8 cellular contexts compared by ENCODE assay signal in the genomic region with DNA sequence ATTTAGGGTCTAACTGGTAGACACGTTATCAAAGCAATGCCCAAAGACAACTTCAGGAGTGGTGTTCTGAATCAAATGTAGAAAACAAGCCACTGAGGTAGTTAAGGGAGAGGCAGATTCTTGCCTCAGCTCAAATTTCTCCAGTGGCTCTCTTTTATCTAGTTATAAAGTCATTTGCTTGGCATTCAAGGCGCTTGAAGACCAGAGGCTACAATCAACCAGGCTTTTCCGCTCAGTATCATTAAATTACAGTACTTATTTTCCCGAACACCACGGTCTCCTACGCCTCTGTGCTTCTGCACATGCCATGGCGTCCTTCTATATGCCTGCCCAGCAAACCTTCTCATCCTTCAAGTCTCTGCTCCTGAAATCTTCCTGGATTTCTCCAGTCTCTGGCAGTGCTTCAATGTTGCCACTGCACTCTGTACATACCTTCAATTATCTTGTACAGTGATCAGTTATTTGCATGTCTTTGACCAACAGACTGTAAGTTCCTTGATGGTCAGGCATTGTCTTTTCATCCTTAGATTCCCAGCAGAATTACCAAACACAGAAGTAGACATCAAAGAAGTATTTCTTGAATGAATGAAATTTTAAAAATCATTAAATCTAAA. TPM values are rescaled to one million over a fixed set of nuclear protein-coding genes. Genes with fewer than 3 reads are reported as not detected.
A peak's percentile ranks its signal among the peaks of the same experiment; 100 is the strongest.
DNase-seq lines count a peak whose midpoint lies in the region; ATAC-seq, FAIRE-seq and TF ChIP-seq lines count a peak whose summit lies in the region.

No MANE protein-coding gene starts in this region.

- DNase-seq in DND-41 (no peak), NB4 (ENCODE audit: low read depth) (peak; percentile 10), endothelial cell of umbilical vein (ENCODE audit: low read depth, low spot score) (no peak), ovary (peak in 1 of 5 donors; percentile 20)
- no peak for DNase-seq in stimulated activated CD4-positive, alpha-beta T cell treated with anti-CD3 and anti-CD28 coated beads, Interleukin-2, amount 100 ng/mL, for 24 hours

- no peaks in the 10 kb centered on the region for H3K27me3 ChIP-seq in DND-41 (ENCODE audit: insufficient read depth, low read length, poor library complexity)
- no peaks in the 10 kb centered on the region for H3K27me3 ChIP-seq in endothelial cell of umbilical vein (ENCODE audit: control insufficient read depth in 2 of 2, insufficient read depth in 2 of 2, low read length in 2 of 2)
- H3K27me3 ChIP-seq in ovary, result no peaks in the 10 kb centered on the region

- TF ChIP-seq EP300 in ovary (IDR thresholded peaks at IDR 0.05), result no peak

- CTCF ChIA-PET in endothelial cell of umbilical vein (lab: Charles Lee), result no interaction called here

- TF ChIP-seq POLR2A in NB4 (IDR thresholded peaks at IDR 0.05; ENCODE audit: extremely low read depth, insufficient read length) (no peak), endothelial cell of umbilical vein (IDR thresholded peaks at IDR 0.05; ENCODE audit: low read depth, low read length) (no peak), ovary (IDR thresholded peaks at IDR 0.05) (no peak)

- H3K4me3 ChIP-seq in DND-41 (ENCODE audit: low read depth in 1 of 2, low read length in 2 of 2) (peak overlapping the region in 1 of 2 experiments; percentile 59; a peak in 3 of 4 replicates), NB4 (ENCODE audit: low read depth, low read length) (peak overlapping the region; percentile 68), endothelial cell of umbilical vein (replicated peaks in 1 of 3; ENCODE audit: insufficient read depth in 1 of 3, low read depth in 1 of 3, low read length in 3 of 3) (peak overlapping the region in 1 of 3 experiments; percentile 71), ovary (peak overlapping the region; percentile 71)

- no peaks in the 10 kb centered on the region for H3K9me1 ChIP-seq in endothelial cell of umbilical vein (replicated peaks; ENCODE audit: control insufficient read depth, extremely low read depth, insufficient read depth, low read length)

- H3K27ac ChIP-seq in DND-41 (ENCODE audit: low read length) (peak overlapping the region; percentile 83), endothelial cell of umbilical vein (ENCODE audit: insufficient read depth, low read depth, low read length) (peak overlapping the region; percentile 81), ovary (peak overlapping the region in 1 of 2 donors; percentile 98)

- 73 to 81% (median 75%) methylated on average over 7 of the region's 7 CpGs for WGBS in ovary, 3 donors

- peaks cover 17% of the 10 kb centered on the region for H3K36me3 ChIP-seq in DND-41 (ENCODE audit: insufficient read depth, low read length)
- H3K36me3 ChIP-seq in endothelial cell of umbilical vein (ENCODE audit: control insufficient read depth in 2 of 2, extremely low read depth in 1 of 2, insufficient read depth in 2 of 2, low read length in 2 of 2), result no peaks in the 10 kb centered on the region
- H3K36me3 ChIP-seq in ovary, result no peaks in the 10 kb centered on the region

- H3K4me2 ChIP-seq in DND-41 (ENCODE audit: insufficient read depth, low read length) (peak overlapping the region; percentile 71), endothelial cell of umbilical vein (ENCODE audit: insufficient read depth, low read length) (peak overlapping the region; percentile 86)

- H2AFZ ChIP-seq in DND-41 (ENCODE audit: low read depth, low read length) (no peak overlapping the region), endothelial cell of umbilical vein (ENCODE audit: low read depth, low read length) (no peak overlapping the region)

- no peak for TF ChIP-seq CTCF in DND-41 (IDR thresholded peaks at IDR 0.05; ENCODE audit: borderline replicate concordance, extremely low read depth, low read length, poor library complexity, severe bottlenecking)
- no peak for TF ChIP-seq CTCF in NB4 (IDR thresholded peaks at IDR 0.05; ENCODE audit: low read depth, low read length)
- TF ChIP-seq CTCF in endothelial cell of umbilical vein (IDR thresholded peaks at IDR 0.05; ENCODE audit: extremely low read depth in 1 of 2, insufficient read depth in 1 of 2, low read depth in 1 of 2, low read length in 2 of 2), result no peak
- TF ChIP-seq CTCF in ovary (IDR thresholded peaks at IDR 0.05), result no peak

- H3K79me2 ChIP-seq in DND-41 (ENCODE audit: insufficient read depth, low read length), result peaks cover 74% of the 10 kb centered on the region
- peaks cover 13% of the 10 kb centered on the region for H3K79me2 ChIP-seq in endothelial cell of umbilical vein (ENCODE audit: control insufficient read depth, insufficient read depth, low read length)

- dilution Hi-C loops in endothelial cell of umbilical vein (cut with MboI; ENCODE audit: extremely low pct_ligation_motif_present, low sequenced_read_pairs), result no loop called here

- H3K9me3 ChIP-seq in DND-41 (ENCODE audit: insufficient read depth, low read length, severe bottlenecking), result no peaks in the 10 kb centered on the region
- no peaks in the 10 kb centered on the region for H3K9me3 ChIP-seq in endothelial cell of umbilical vein (replicated peaks; ENCODE audit: control insufficient read depth, insufficient read depth, low read length)
- H3K9me3 ChIP-seq in ovary, result no peaks in the 10 kb centered on the region

- H4K20me1 ChIP-seq in DND-41 (ENCODE audit: insufficient read depth, low read length), result no peaks in the 10 kb centered on the region
- no peaks in the 10 kb centered on the region for H4K20me1 ChIP-seq in endothelial cell of umbilical vein (replicated peaks; ENCODE audit: control insufficient read depth, extremely low read depth, insufficient read depth, low read length)

- intact Hi-C loops in endothelial cell of umbilical vein (cut with micrococcal nuclease), result loop anchor here (1.0 to 5.0 kb wide), 6 partner anchors 29 to 488 kb away; a partner anchor contains a TSS
- intact Hi-C loops in ovary (cut with DNase I), result no loop called here

- FAIRE-seq in endothelial cell of umbilical vein (lab: Jason Lieb, UNC), result no peak

- H3K4me1 ChIP-seq in DND-41 (ENCODE audit: insufficient read depth, low read length), result peaks cover 53% of the 10 kb centered on the region
- peaks cover 10% of the 10 kb centered on the region for H3K4me1 ChIP-seq in endothelial cell of umbilical vein (ENCODE audit: control insufficient read depth, extremely low read depth, insufficient read depth, low read length)
- peaks cover 2% of the 10 kb centered on the region for H3K4me1 ChIP-seq in ovary (ENCODE audit: insufficient read depth)

- peak overlapping the region; percentile 96 for H3K9ac ChIP-seq in DND-41 (ENCODE audit: low read depth, low read length)
- H3K9ac ChIP-seq in endothelial cell of umbilical vein (replicated peaks; ENCODE audit: extremely low read depth, insufficient read depth, low read length), result peak overlapping the region; percentile 89

- BruUV-seq in endothelial cell of umbilical vein (replicated peaks; lab: Mats Ljungman, UMichigan), result no TSS peak

- POLR2A ChIA-PET in endothelial cell of umbilical vein (lab: Charles Lee), result no interaction called here

- no peak for ATAC-seq in DND-41 (ENCODE audit: insufficient read depth, low read depth)
- ATAC-seq in GM18870 (IDR thresholded peaks at IDR 0.05; ENCODE audit: unreplicated experiment), result no peak
- ATAC-seq in HG03139 (IDR thresholded peaks at IDR 0.05; ENCODE audit: unreplicated experiment), result no peak
- no peak for ATAC-seq in HG03039 (IDR thresholded peaks at IDR 0.05; ENCODE audit: unreplicated experiment)

TF ChIP-seq in endothelial cell of umbilical vein, 7 proteins besides CTCF, POLR2A, EP300 and RAD21:
- TF ChIP-seq GATA2 (IDR thresholded peaks at IDR 0.05; ENCODE audit: insufficient read depth, insufficient read length, low read depth, low read length) (no peak), FOS (IDR thresholded peaks at IDR 0.05; ENCODE audit: borderline replicate concordance, insufficient read depth, low read length) (no peak), JUN (IDR thresholded peaks at IDR 0.05; ENCODE audit: borderline replicate concordance, insufficient read depth, insufficient read length, low read depth) (no peak), POLR2AphosphoS5 (IDR thresholded peaks at IDR 0.05; ENCODE audit: insufficient read depth, low read depth, low read length) (no peak), EZH2 (IDR thresholded peaks at IDR 0.05; ENCODE audit: borderline replicate concordance, low read depth, low read length, severe bottlenecking) (no peak), MYC (IDR thresholded peaks at IDR 0.05; ENCODE audit: low read depth, low read length) (no peak)
- TF ChIP-seq, protein P1, sequence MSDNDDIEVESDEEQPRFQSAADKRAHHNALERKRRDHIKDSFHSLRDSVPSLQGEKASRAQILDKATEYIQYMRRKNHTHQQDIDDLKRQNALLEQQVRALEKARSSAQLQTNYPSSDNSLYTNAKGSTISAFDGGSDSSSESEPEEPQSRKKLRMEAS (IDR thresholded peaks at IDR 0.05; ENCODE audit: insufficient read depth, insufficient read length), result no peak
TF ChIP-seq in endothelial cell of umbilical vein: peak in this region for 0.

RNA-seq across cellular contexts. Expression of a gene that starts 1.4 kb away (rescaled TPM):
- 43.9 and 46.4 TPM in 2 replicates for total RNA-seq in endothelial cell of umbilical vein
- polyA plus RNA-seq in endothelial cell of umbilical vein, result 10.8 and 14.3 TPM in 2 replicates
- 25.5 and 26.2 TPM in 2 replicates for polyA plus RNA-seq in endothelial cell of umbilical vein (2011; cell fraction: cytosol; rRNA removed)
- polyA plus RNA-seq in endothelial cell of umbilical vein (2011; cell fraction: nucleus; rRNA removed), result 9.4 and 15.5 TPM in 2 replicates
- 35.9 and 42.5 TPM in 2 replicates for polyA plus RNA-seq in endothelial cell of umbilical vein (2012)
- 16.5 and 25.1 TPM in 2 replicates for polyA minus RNA-seq in endothelial cell of umbilical vein
- polyA minus RNA-seq in endothelial cell of umbilical vein (2011; cell fraction: cytosol; rRNA and poly(A)+ RNA removed), result 15.1 TPM
- 6.2 and 11.5 TPM in 2 replicates for polyA minus RNA-seq in endothelial cell of umbilical vein (2011; cell fraction: nucleus; rRNA and poly(A)+ RNA removed)
- total RNA-seq in ovary, result 10 to 100 TPM; 23.5 to 56.3 (median 42.8) TPM
- 10 to 100 TPM; 29.9 to 38.2 TPM for polyA plus RNA-seq in ovary

RNA-seq across cellular contexts. Expression of a gene that starts 29.4 kb away (rescaled TPM):
- not detected in 2 replicates for total RNA-seq in endothelial cell of umbilical vein
- not detected in 2 replicates for polyA plus RNA-seq in endothelial cell of umbilical vein
- polyA plus RNA-seq in endothelial cell of umbilical vein (2011; cell fraction: cytosol; rRNA removed), result not detected in 2 replicates
- 0.11 TPM in 1 of 2 replicates, not detected in the other for polyA plus RNA-seq in endothelial cell of umbilical vein (2011; cell fraction: nucleus; rRNA removed)
- polyA plus RNA-seq in endothelial cell of umbilical vein (2012), result 0.15 and 0.48 TPM in 2 replicates
- not detected in 2 replicates for polyA minus RNA-seq in endothelial cell of umbilical vein
- not detected for polyA minus RNA-seq in endothelial cell of umbilical vein (2011; cell fraction: cytosol; rRNA and poly(A)+ RNA removed)
- 0.29 and 0.48 TPM in 2 replicates for polyA minus RNA-seq in endothelial cell of umbilical vein (2011; cell fraction: nucleus; rRNA and poly(A)+ RNA removed)
- 1 to 10 TPM in 3 of 7 donors, under 1 TPM in 4; 0.62 to 1.2 (median 0.83) TPM for total RNA-seq in ovary
- polyA plus RNA-seq in ovary, result under 1 TPM; 0.35 to 0.77 TPM
